In the genomic region with DNA sequence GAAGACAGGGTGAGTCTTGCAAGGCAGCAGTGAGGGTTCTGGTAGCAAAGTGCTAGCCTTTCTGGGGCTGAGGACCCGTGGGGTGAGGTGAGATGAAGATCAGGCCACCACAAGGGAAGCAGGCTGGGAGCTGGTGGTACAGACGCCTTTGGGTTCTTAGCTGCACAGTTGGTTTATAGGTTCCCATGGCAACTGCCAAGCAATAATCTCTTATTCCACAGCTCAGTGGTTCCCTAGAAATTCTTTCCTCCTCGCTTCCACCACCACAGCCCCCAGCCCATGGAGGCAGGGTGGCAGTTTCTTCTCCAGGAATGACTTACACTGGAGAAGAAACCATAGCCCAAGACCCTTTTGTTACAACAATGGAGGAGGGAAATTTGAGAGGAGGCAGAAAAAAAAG, we compare ENCODE assay signal across 24 cellular contexts.
"Had no signal": no experiment of that assay in that cellular context is flagged by ENCODE, and none has a peak within 500 bp of the region (broad histone marks: within the 10 kb centered on the region; RNA-seq: fewer than 3 reads in every experiment).

No MANE protein-coding gene starts in this region.

- H3K4me1 Mint-ChIP-seq: activated B cell treated with CpG ODN at 0.5 μM for 24 hours; activated CD4-positive, alpha-beta T cell treated with anti-CD3 and anti-CD28 coated beads, Interleukin-2, amount 10 ng/mL, durations not matched to agents 24 days and 14 days; activated CD8-positive, alpha-beta memory T cell treated with anti-CD3 and anti-CD28 coated beads, Interleukin-2, amount 10 ng/mL, durations not matched to agents 7 days and 5 days had no signal

- H3K27ac ChIP-seq: PC-9, SK-N-MC had no signal

- H3K27ac Mint-ChIP-seq: activated B cell treated with CpG ODN at 0.5 μM for 24 hours; activated CD4-positive, alpha-beta T cell treated with anti-CD3 and anti-CD28 coated beads, Interleukin-2, amount 10 ng/mL, durations not matched to agents 24 days and 14 days; activated CD8-positive, alpha-beta memory T cell treated with anti-CD3 and anti-CD28 coated beads, Interleukin-2, amount 10 ng/mL, durations not matched to agents 7 days and 5 days; activated naive CD4-positive, alpha-beta T cell treated with anti-CD3 and anti-CD28 coated beads, Interleukin-2, amount 50 U/mL, for 24 hours; activated T-cell treated with anti-CD3 and anti-CD28 coated beads, Interleukin-2, amount 50 U/mL, for 24 hours; activated T-helper 1 cell treated with anti-CD3 and anti-CD28 coated beads, Interleukin-12 subunit alpha, Interleukin-12 subunit beta, Interleukin-2, Interleukin-4 antibody, amounts not matched to agents 30 ng/mL and 10 ng/mL and 1 ng/mL, durations not matched to agents 14 hours and 24 hours and 36 hours; T-cell had no signal

- H3K4me3 Mint-ChIP-seq: activated B cell treated with CpG ODN at 0.5 μM for 24 hours; activated CD4-positive, alpha-beta T cell treated with anti-CD3 and anti-CD28 coated beads, Interleukin-2, amount 10 ng/mL, durations not matched to agents 24 days and 14 days; activated CD8-positive, alpha-beta memory T cell treated with anti-CD3 and anti-CD28 coated beads, Interleukin-2, amount 10 ng/mL, durations not matched to agents 7 days and 5 days; activated naive CD4-positive, alpha-beta T cell treated with anti-CD3 and anti-CD28 coated beads, Interleukin-2, amount 50 U/mL, for 24 hours; activated T-cell treated with anti-CD3 and anti-CD28 coated beads, Interleukin-2, amount 50 U/mL, for 24 hours; activated T-helper 1 cell treated with anti-CD3 and anti-CD28 coated beads, Interleukin-12 subunit alpha, Interleukin-12 subunit beta, Interleukin-2, Interleukin-4 antibody, amounts not matched to agents 30 ng/mL and 10 ng/mL and 1 ng/mL, durations not matched to agents 14 hours and 24 hours and 36 hours; T-cell had no signal

- DNase-seq: activated B cell treated with CpG ODN at 0.5 μM for 24 hours; activated CD4-positive, alpha-beta T cell treated with anti-CD3 and anti-CD28 coated beads for 1 hour; activated CD4-positive, alpha-beta T cell treated with anti-CD3 and anti-CD28 coated beads, Interleukin-2, amount 10 ng/mL, durations not matched to agents 24 days and 14 days; activated CD4-positive, alpha-beta T cell treated with anti-CD3 and anti-CD28 coated beads, Interleukin-2, amount 50 U/mL, for 48 hours; activated CD8-positive, alpha-beta memory T cell treated with anti-CD3 and anti-CD28 coated beads, Interleukin-2, amount 10 ng/mL, durations not matched to agents 7 days and 5 days; activated effector memory CD4-positive, alpha-beta T cell treated with Interleukin-2 at 50 U/mL for 16 hours; activated naive CD4-positive, alpha-beta T cell; activated T-cell treated with anti-CD3 and anti-CD28 coated beads, Interleukin-2, amount 50 U/mL, for 24 hours; aorta; central memory CD4-positive, alpha-beta T cell; Karpas-422; NCI-H1048; NCI-H146; NCI-H187 treated with DMSO at 0.1 percent for 48 hours; NCI-H2081 treated with DMSO at 0.1 percent for 48 hours; NCI-H2171 treated with DMSO at 0.1 percent for 48 hours; NCI-H510A treated with DMSO at 0.1 percent for 48 hours; PC-9; T-cell; T-helper 2 cell; T1000 had no signal

- H3K4me3 ChIP-seq: PC-9, SK-N-MC had no signal

- H3K4me2 ChIP-seq: PC-9 had no signal

- H3K36me3 Mint-ChIP-seq: activated CD8-positive, alpha-beta memory T cell treated with anti-CD3 and anti-CD28 coated beads, Interleukin-2, amount 10 ng/mL, durations not matched to agents 7 days and 5 days; activated naive CD4-positive, alpha-beta T cell treated with anti-CD3 and anti-CD28 coated beads, Interleukin-2, amount 50 U/mL, for 24 hours; T-cell had no signal
